ENCODE assay signal across 10 cellular contexts in the genomic region with DNA sequence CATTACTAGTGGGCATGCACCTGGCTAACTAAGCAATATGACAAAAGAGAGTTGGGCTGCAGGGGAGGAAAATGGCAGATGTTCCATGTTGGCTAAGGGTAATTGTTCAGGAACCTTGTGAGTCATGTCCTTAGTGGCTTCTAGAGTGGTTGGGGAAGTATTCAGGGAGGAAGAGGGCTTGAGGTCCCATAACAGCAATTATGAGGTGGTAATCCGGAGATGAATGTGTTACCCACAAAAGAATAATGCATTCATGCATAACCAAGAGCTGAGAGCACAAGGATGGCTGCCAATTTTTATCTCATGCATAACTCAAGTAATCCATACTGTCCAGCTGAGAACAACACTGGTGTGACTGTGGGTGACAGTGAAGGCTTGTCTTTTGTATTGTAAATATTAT. TPM values are rescaled to one million over a fixed set of nuclear protein-coding genes. Genes with fewer than 3 reads are reported as not detected.
A peak's percentile ranks its signal among the peaks of the same experiment; 100 is the strongest.
DNase-seq lines count a peak whose midpoint lies in the region; ATAC-seq and TF ChIP-seq lines count a peak whose summit lies in the region.
"Had no signal": no experiment of that assay in that cellular context is flagged by ENCODE, and none has a peak within 500 bp of the region (broad histone marks: within the 10 kb centered on the region; RNA-seq: fewer than 3 reads in every experiment).

No MANE protein-coding gene starts in this region.

- peak; percentile 98 for DNase-seq in LHCN-M2 (ENCODE audit: low read depth)
- DNase-seq in SHP77 treated with DMSO at 0.1 percent for 48 hours (lab: John Stamatoyannopoulos, UW) = peak; percentile 84
- peak; percentile 54 for DNase-seq in renal cortical epithelial cell (ENCODE audit: low read depth)
- DNase-seq in NCI-H2081 treated with DMSO at 0.1 percent for 48 hours (lab: John Stamatoyannopoulos, UW) = no peak
- DNase-seq in nephron progenitor cell = no peak
- no peak for DNase-seq in left cardiac atrium
- no peak for DNase-seq in activated CD4-positive, alpha-beta memory T cell treated with anti-CD3 and anti-CD28 coated beads, Interleukin-2, amount 10 ng/mL, durations not matched to agents 7 days and 5 days

- no peaks in the 10 kb centered on the region for H3K4me1 Mint-ChIP-seq in nephron progenitor cell
- H3K4me1 Mint-ChIP-seq in activated CD4-positive, alpha-beta memory T cell treated with anti-CD3 and anti-CD28 coated beads, Interleukin-2, amount 10 ng/mL, durations not matched to agents 7 days and 5 days = no peaks in the 10 kb centered on the region
- H3K4me1 Mint-ChIP-seq: activated naive CD4-positive, alpha-beta T cell treated with anti-CD3 and anti-CD28 coated beads, Interleukin-2, amount 50 U/mL, for 24 hours had no signal

- no peaks in the 10 kb centered on the region for H3K36me3 Mint-ChIP-seq in nephron progenitor cell (ENCODE audit: low read depth)
- H3K36me3 Mint-ChIP-seq in activated CD4-positive, alpha-beta memory T cell treated with anti-CD3 and anti-CD28 coated beads, Interleukin-2, amount 10 ng/mL, durations not matched to agents 7 days and 5 days (ENCODE audit: low read depth) = no peaks in the 10 kb centered on the region
- H3K36me3 Mint-ChIP-seq: activated naive CD4-positive, alpha-beta T cell treated with anti-CD3 and anti-CD28 coated beads, Interleukin-2, amount 50 U/mL, for 24 hours had no signal

- H3K9me3 Mint-ChIP-seq in nephron progenitor cell = no peaks in the 10 kb centered on the region
- no peaks in the 10 kb centered on the region for H3K9me3 Mint-ChIP-seq in activated CD4-positive, alpha-beta memory T cell treated with anti-CD3 and anti-CD28 coated beads, Interleukin-2, amount 10 ng/mL, durations not matched to agents 7 days and 5 days
- H3K9me3 Mint-ChIP-seq: activated naive CD4-positive, alpha-beta T cell treated with anti-CD3 and anti-CD28 coated beads, Interleukin-2, amount 50 U/mL, for 24 hours; stimulated activated naive CD8-positive, alpha-beta T cell treated with anti-CD3 and anti-CD28 coated beads, Interleukin-15, Interleukin-2, amounts not matched to agents 100 ng/mL and 50 ng/mL, for 24 hours had no signal

- H3K4me3 Mint-ChIP-seq in nephron progenitor cell = no peak overlapping the region
- H3K4me3 Mint-ChIP-seq in activated CD4-positive, alpha-beta memory T cell treated with anti-CD3 and anti-CD28 coated beads, Interleukin-2, amount 10 ng/mL, durations not matched to agents 7 days and 5 days = no peak overlapping the region
- H3K4me3 Mint-ChIP-seq: activated naive CD4-positive, alpha-beta T cell treated with anti-CD3 and anti-CD28 coated beads, Interleukin-2, amount 50 U/mL, for 24 hours; stimulated activated naive CD8-positive, alpha-beta T cell treated with anti-CD3 and anti-CD28 coated beads, Interleukin-15, Interleukin-2, amounts not matched to agents 100 ng/mL and 50 ng/mL, for 24 hours had no signal

- POLR2A ChIA-PET in activated CD4-positive, alpha-beta memory T cell treated with anti-CD3 and anti-CD28 coated beads, Interleukin-2, amount 10 ng/mL, durations not matched to agents 7 days and 5 days (lab: Charles Lee) = no interaction called here

- TF ChIP-seq CTCF in nephron progenitor cell (IDR thresholded peaks at IDR 0.05) = no peak

- no peak overlapping the region for H3K27ac Mint-ChIP-seq in nephron progenitor cell
- H3K27ac Mint-ChIP-seq in activated CD4-positive, alpha-beta memory T cell treated with anti-CD3 and anti-CD28 coated beads, Interleukin-2, amount 10 ng/mL, durations not matched to agents 7 days and 5 days = no peak overlapping the region
- H3K27ac Mint-ChIP-seq: activated naive CD4-positive, alpha-beta T cell treated with anti-CD3 and anti-CD28 coated beads, Interleukin-2, amount 50 U/mL, for 24 hours; stimulated activated naive CD8-positive, alpha-beta T cell treated with anti-CD3 and anti-CD28 coated beads, Interleukin-15, Interleukin-2, amounts not matched to agents 100 ng/mL and 50 ng/mL, for 24 hours had no signal

- intact Hi-C loops in left cardiac atrium (cut with DNase I) = no loop called here

- CTCF ChIA-PET in activated CD4-positive, alpha-beta memory T cell treated with anti-CD3 and anti-CD28 coated beads, Interleukin-2, amount 10 ng/mL, durations not matched to agents 7 days and 5 days (lab: Charles Lee) = no interaction called here

- H3K27me3 Mint-ChIP-seq in nephron progenitor cell (ENCODE audit: low read depth, poor library complexity) = no peaks in the 10 kb centered on the region
- H3K27me3 Mint-ChIP-seq in activated CD4-positive, alpha-beta memory T cell treated with anti-CD3 and anti-CD28 coated beads, Interleukin-2, amount 10 ng/mL, durations not matched to agents 7 days and 5 days = peaks cover 7% of the 10 kb centered on the region

- ATAC-seq in GM18502 (IDR thresholded peaks at IDR 0.05; ENCODE audit: poor library complexity, unreplicated experiment) (peak; percentile 67), left cardiac atrium (no peak)

RNA-seq across cellular contexts. Expression of a gene that starts 42.9 kb away (rescaled TPM):
- total RNA-seq in LHCN-M2 (2014; rRNA removed) = 64.1 and 72.6 TPM in 2 replicates
- 27.8 TPM for polyA plus RNA-seq in LHCN-M2 (2012)
- total RNA-seq in renal cortical epithelial cell = not detected in 2 replicates
- total RNA-seq in left cardiac atrium = under 1 TPM; 0.08 to 0.47 TPM
- not detected for total RNA-seq in activated CD4-positive, alpha-beta memory T cell treated with anti-CD3 and anti-CD28 coated beads, Interleukin-2, amount 10 ng/mL, durations not matched to agents 7 days and 5 days

Comparison
In these comparisons a context has a peak if more than half of its experiments do, and no peak if none do; other contexts are left out.
1. DNase-seq: peak in LHCN-M2 (single experiment), SHP77 treated with DMSO at 0.1 percent for 48 hours (single experiment) and renal cortical epithelial cell (single experiment); none in NCI-H2081 treated with DMSO at 0.1 percent for 48 hours (single experiment), nephron progenitor cell (single experiment), left cardiac atrium (single experiment) and activated CD4-positive, alpha-beta memory T cell treated with anti-CD3 and anti-CD28 coated beads, Interleukin-2, amount 10 ng/mL, durations not matched to agents 7 days and 5 days (single experiment).
2. RNA of a gene that starts 42.9 kb away (total RNA-seq): 64.1 to 72.6 TPM in LHCN-M2; 0.08 to 0.47 TPM in left cardiac atrium, not detected in activated CD4-positive, alpha-beta memory T cell treated with anti-CD3 and anti-CD28 coated beads, Interleukin-2, amount 10 ng/mL, durations not matched to agents 7 days and 5 days and not detected in renal cortical epithelial cell; every median in the first group is over 10 times any median in the second.